In genomic region chr20:46789339-46789984, GRCh38 we compare ENCODE assay signal across 17 cellular contexts.
DNase-seq lines count a peak whose midpoint lies in the region; ATAC-seq and TF ChIP-seq lines count a peak whose summit lies in the region.
"Had no signal": no experiment of that assay in that cellular context is flagged by ENCODE, and none has a peak within 500 bp of the region (broad histone marks: within the 10 kb centered on the region; RNA-seq: fewer than 3 reads in every experiment).

No MANE protein-coding gene starts in this region.

- H3K4me1 Mint-ChIP-seq in activated T-helper 17 cell treated with anti-CD3 and anti-CD28 coated beads, Interleukin-2, amount 50 U/mL, for 72 hours, result no peaks in the 10 kb centered on the region
- H3K4me1 Mint-ChIP-seq: CD8-positive, alpha-beta memory T cell had no signal

- no peaks in the 10 kb centered on the region for H3K27me3 ChIP-seq in testis
- H3K27me3 ChIP-seq: BLaER1 had no signal

- TF ChIP-seq POLR2A in testis (IDR thresholded peaks at IDR 0.05), result no peak

- TF ChIP-seq CTCF in testis (IDR thresholded peaks at IDR 0.05) (no peak), GM10266 (IDR thresholded peaks at IDR 0.05; ENCODE audit: control insufficient read depth, insufficient read depth, low read depth, missing control alignments) (no peak)

- H3K36me3 Mint-ChIP-seq in activated T-helper 17 cell treated with anti-CD3 and anti-CD28 coated beads, Interleukin-2, amount 50 U/mL, for 72 hours (ENCODE audit: low read depth), result no peaks in the 10 kb centered on the region
- H3K36me3 Mint-ChIP-seq: CD8-positive, alpha-beta memory T cell had no signal

- H3K4me1 ChIP-seq in testis, result peaks cover 4% of the 10 kb centered on the region

- H3K9me3 ChIP-seq in testis, result no peaks in the 10 kb centered on the region
- H3K9me3 ChIP-seq: BLaER1 had no signal

- no peak overlapping the region for H3K4me3 ChIP-seq in testis
- H3K4me3 ChIP-seq: BLaER1 had no signal

- ATAC-seq in activated T-helper 17 cell treated with anti-CD3 and anti-CD28 coated beads, Interleukin-2, amount 50 U/mL, for 72 hours (replicated peaks), result peak; percentile 34

- no peak overlapping the region for H3K27ac Mint-ChIP-seq in activated T-helper 17 cell treated with anti-CD3 and anti-CD28 coated beads, Interleukin-2, amount 50 U/mL, for 72 hours
- H3K27ac Mint-ChIP-seq: CD8-positive, alpha-beta memory T cell had no signal

- intact Hi-C loops in testis (cut with DNase I; ENCODE audit: low total_unique reads), result no loop called here

- no peak overlapping the region for H3K27ac ChIP-seq in testis
- H3K27ac ChIP-seq: BLaER1, HL-60 had no signal

- peaks cover 23% of the 10 kb centered on the region for H3K27me3 Mint-ChIP-seq in activated T-helper 17 cell treated with anti-CD3 and anti-CD28 coated beads, Interleukin-2, amount 50 U/mL, for 72 hours

- H3K36me3 ChIP-seq in testis (ENCODE audit: low read depth, missing control alignments), result no peaks in the 10 kb centered on the region
- H3K36me3 ChIP-seq: BLaER1 had no signal

- no peak overlapping the region for H3K4me3 Mint-ChIP-seq in activated T-helper 17 cell treated with anti-CD3 and anti-CD28 coated beads, Interleukin-2, amount 50 U/mL, for 72 hours
- H3K4me3 Mint-ChIP-seq: CD8-positive, alpha-beta memory T cell had no signal

- H3K9me3 Mint-ChIP-seq in activated T-helper 17 cell treated with anti-CD3 and anti-CD28 coated beads, Interleukin-2, amount 50 U/mL, for 72 hours, result no peaks in the 10 kb centered on the region
- H3K9me3 Mint-ChIP-seq: CD8-positive, alpha-beta memory T cell had no signal

- DNase-seq in NCI-H82 (lab: John Stamatoyannopoulos, UW) (peak; percentile 32), NCI-H82 treated with DMSO at 0.1 percent for 48 hours (lab: John Stamatoyannopoulos, UW; ENCODE audit: unreplicated experiment) (no peak), kidney tubule cell (ENCODE audit: low spot score) (peak; percentile 13), testis (peak; percentile 42), NCI-H146 (lab: John Stamatoyannopoulos, UW) (no peak), GM10266 (ENCODE audit: extremely low spot score) (no peak)
- no peak for DNase-seq in activated CD4-positive, CD25-positive, alpha-beta regulatory T cell treated with anti-CD3 and anti-CD28 coated beads, Interleukin-2, amount 50 U/mL, for 72 hours
- DNase-seq: 8988T; AML-193; CD8-positive, alpha-beta memory T cell; DMS79 treated with DMSO at 0.1 percent for 48 hours; EL; GOT3; HCEC 1CT had no signal

- WGBS in testis, 2 donors, result 54 to 60% methylated on average over 13 of the region's 13 CpGs

Comparison
In these comparisons a context has a peak if more than half of its experiments do, and no peak if none do; other contexts are left out.
1. DNase-seq: peak in NCI-H82 (single experiment), kidney tubule cell (single experiment) and testis (single experiment); none in NCI-H82 treated with DMSO at 0.1 percent for 48 hours (single experiment), activated CD4-positive, CD25-positive, alpha-beta regulatory T cell treated with anti-CD3 and anti-CD28 coated beads, Interleukin-2, amount 50 U/mL, for 72 hours (single experiment), NCI-H146 (single experiment) and GM10266 (single experiment).